Comparison of ENCODE assay signal across 8 cellular contexts in the genomic region with DNA sequence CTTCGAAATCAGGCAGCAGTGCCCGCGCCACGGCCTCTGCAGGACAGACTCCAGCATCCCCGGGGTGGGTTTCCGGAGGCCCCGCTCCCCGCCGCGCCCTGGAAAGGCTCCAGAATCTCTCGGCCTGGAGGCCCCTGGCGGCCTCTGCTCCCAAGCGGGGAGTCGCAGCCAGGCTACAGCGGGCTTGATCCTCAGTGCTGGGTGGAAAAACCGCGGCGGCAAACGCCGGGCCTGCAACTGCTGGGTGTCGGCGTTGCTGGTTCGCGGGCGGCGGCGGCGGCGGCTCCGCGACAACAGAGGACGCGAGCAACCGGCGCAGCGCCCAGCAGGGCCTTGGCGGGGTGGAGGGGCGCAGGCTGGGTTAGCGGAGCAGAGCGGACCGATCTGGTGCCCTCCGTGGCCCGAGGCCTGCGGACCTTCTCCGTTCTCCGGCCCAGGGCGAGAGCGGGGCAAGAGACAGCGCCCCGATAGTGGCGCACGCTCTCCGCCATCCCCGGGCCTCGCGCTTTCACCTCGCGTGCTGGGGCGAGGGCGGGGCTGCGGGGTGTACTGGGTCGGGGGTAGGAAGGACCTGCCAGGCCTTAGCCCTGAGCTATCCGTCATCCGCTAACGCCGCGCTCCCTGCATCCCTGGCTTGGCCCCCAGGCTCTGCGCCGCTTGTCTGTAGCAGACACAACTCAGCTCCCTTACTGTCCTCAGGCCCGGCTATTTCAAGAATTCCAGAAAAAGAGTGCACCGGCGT. TPM values are rescaled to one million over a fixed set of nuclear protein-coding genes. Genes with fewer than 3 reads are reported as not detected.
DNase-seq lines count a peak whose midpoint lies in the region; ATAC-seq lines count a peak whose summit lies in the region.

No MANE protein-coding gene starts in this region.

- H3K27me3 ChIP-seq in mesendoderm (ENCODE audit: insufficient read depth, low read length, poor library complexity) = no peaks in the 10 kb centered on the region

- peaks cover 14% of the 10 kb centered on the region for H3K79me2 ChIP-seq in mesendoderm (ENCODE audit: control insufficient read depth, insufficient read depth, low read length)

- peak overlapping the region; percentile 48 for H3K27ac ChIP-seq in mesendoderm (ENCODE audit: low read depth, low read length)

- no peak overlapping the region for H2BK5ac ChIP-seq in mesendoderm (ENCODE audit: low read length)

- DNase-seq in NCI-H446 treated with DMSO at 0.1 percent for 48 hours (lab: John Stamatoyannopoulos, UW) (peak; percentile 30), mesendoderm (peak; percentile 77), NCI-H226 (no peak)
- peak; percentile 40 to 48 for DNase-seq in activated CD8-positive, alpha-beta memory T cell treated with anti-CD3 and anti-CD28 coated beads for 4 hours (ENCODE audit: low read depth in 2 of 2)
- DNase-seq in effector memory CD8-positive, alpha-beta T cell = peak; percentile 58 to 62 (median 59)
- DNase-seq in stimulated activated CD8-positive, alpha-beta memory T cell treated with anti-CD3 and anti-CD28 coated beads, Interleukin-12 subunit alpha, Interleukin-12 subunit beta, amount 100 ng/mL, for 4 hours (ENCODE audit: low read depth) = peak; percentile 64

- no peak overlapping the region for H2AK5ac ChIP-seq in mesendoderm (ENCODE audit: low read length)

- H3K4ac ChIP-seq in mesendoderm (ENCODE audit: low read depth, low read length) = peak overlapping the region; percentile 5

- H4K8ac ChIP-seq in mesendoderm (ENCODE audit: low read depth, low read length) = peak overlapping the region; percentile 30

- peaks cover 24% of the 10 kb centered on the region for H3K36me3 Mint-ChIP-seq in effector memory CD8-positive, alpha-beta T cell (ENCODE audit: insufficient read depth)

- peak overlapping the region; percentile 42 for H3K4me3 ChIP-seq in mesendoderm (ENCODE audit: low read length)

- H3K23ac ChIP-seq in mesendoderm (ENCODE audit: low read length) = no peak overlapping the region

- H3K4me2 ChIP-seq in mesendoderm (ENCODE audit: low read length) = peak overlapping the region; percentile 82

- peak overlapping the region; percentile 77 for H3K18ac ChIP-seq in mesendoderm (ENCODE audit: low read length)

- H3K4me1 Mint-ChIP-seq in effector memory CD8-positive, alpha-beta T cell (ENCODE audit: low read depth in 2 of 2) = peaks cover 24 to 38% of the 10 kb centered on the region in 2 donors

- no peaks in the 10 kb centered on the region for H3K4me1 ChIP-seq in mesendoderm (ENCODE audit: control insufficient read depth, low read depth, low read length)

- WGBS in mesendoderm (ENCODE audit: extremely low coverage, insufficient coverage, low lambda C conversion rate) = no CpG with 5 or more reads among the region's 72 CpGs

- H3K9ac ChIP-seq in mesendoderm (ENCODE audit: low read length) = peak overlapping the region; percentile 77

- no peaks in the 10 kb centered on the region for H3K27me3 Mint-ChIP-seq in effector memory CD8-positive, alpha-beta T cell

- H4K5ac ChIP-seq in mesendoderm (ENCODE audit: low read length) = no peak overlapping the region

- peak overlapping the region; percentile 89 to 93 for H3K27ac Mint-ChIP-seq in effector memory CD8-positive, alpha-beta T cell

- H3K9me3 Mint-ChIP-seq in effector memory CD8-positive, alpha-beta T cell = no peaks in the 10 kb centered on the region

- no peaks in the 10 kb centered on the region for H3K36me3 ChIP-seq in mesendoderm (ENCODE audit: control insufficient read depth, insufficient read depth, low read length)

- no peak overlapping the region for H2BK15ac ChIP-seq in mesendoderm (replicated peaks; ENCODE audit: low read depth)

- H3K79me1 ChIP-seq in mesendoderm (ENCODE audit: low read length) = no peaks in the 10 kb centered on the region

- peak overlapping the region; percentile 70 to 85 for H3K4me3 Mint-ChIP-seq in effector memory CD8-positive, alpha-beta T cell

- no peak overlapping the region for H2BK120ac ChIP-seq in mesendoderm (ENCODE audit: low read depth, low read length)

- H3K56ac ChIP-seq in mesendoderm (ENCODE audit: low read length) = peak overlapping the region; percentile 93

- ATAC-seq in GM18517 (IDR thresholded peaks at IDR 0.05; ENCODE audit: unreplicated experiment) (peak; percentile 33), HG02943 (IDR thresholded peaks at IDR 0.05; ENCODE audit: low read depth, unreplicated experiment) (peak; percentile 30)
- ATAC-seq in effector memory CD8-positive, alpha-beta T cell (replicated peaks) = peak; percentile 31

RNA-seq across cellular contexts. Expression of a gene that starts 3.4 kb away (rescaled TPM):
- polyA plus RNA-seq in mesendoderm (2013, experiment 1 of 2) = 11.2 TPM
- polyA plus RNA-seq in mesendoderm (2013, experiment 2 of 2) = 10.5 TPM

RNA-seq across cellular contexts. Expression of a gene that starts 57.1 kb away (rescaled TPM):
- not detected for polyA plus RNA-seq in mesendoderm (2013, experiment 1 of 2)
- polyA plus RNA-seq in mesendoderm (2013, experiment 2 of 2) = 0.06 TPM
